8 cellular contexts compared by ENCODE assay signal in genomic region chr3:94004301-94004910, GRCh38. TPM values are rescaled to one million over a fixed set of nuclear protein-coding genes. Genes with fewer than 3 reads are reported as not detected.
DNase-seq lines count a peak whose midpoint lies in the region; ATAC-seq and TF ChIP-seq lines count a peak whose summit lies in the region.

No MANE protein-coding gene starts in this region.

- no peak overlapping the region for H2BK12ac ChIP-seq in trophoblast cell (ENCODE audit: low read length)

- H4K12ac ChIP-seq in trophoblast cell (ENCODE audit: low read depth, low read length): no peak overlapping the region

- H3K4me3 ChIP-seq in trophoblast cell (ENCODE audit: low read depth, low read length): no peak overlapping the region

- no peak overlapping the region for H3K14ac ChIP-seq in trophoblast cell (ENCODE audit: low read length)

- WGBS in trophoblast cell (ENCODE audit: extremely low coverage, insufficient coverage, insufficient read length): no CpG with 5 or more reads among the region's 4 CpGs

- peak overlapping the region; percentile 38 for H3K4me3 Mint-ChIP-seq in activated B cell treated with CpG ODN at 0.5 μM for 24 hours

- no peaks in the 10 kb centered on the region for H3K79me1 ChIP-seq in trophoblast cell (ENCODE audit: low read length)

- H3K79me2 ChIP-seq in trophoblast cell (ENCODE audit: control insufficient read depth, insufficient read depth, low read length, poor library complexity): no peaks in the 10 kb centered on the region

- no peak for TF ChIP-seq POLR2A in GM18505 (IDR thresholded peaks at IDR 0.05; ENCODE audit: borderline replicate concordance, extremely low read depth, insufficient read depth, insufficient read length)

- CTCF ChIA-PET in activated B cell treated with CpG ODN at 0.5 μM for 24 hours (lab: Charles Lee): interaction anchor here (0.6 to 3.6 kb wide), 6 partner anchors 56 to 78 kb away, joined by 3 to 29 read pairs (median 6); partner anchors contain the start of genes DHFR2 and NSUN3

- H3K4me1 Mint-ChIP-seq in activated B cell treated with CpG ODN at 0.5 μM for 24 hours: peaks cover 4% of the 10 kb centered on the region

- no peak overlapping the region for H4K8ac ChIP-seq in trophoblast cell (ENCODE audit: low read depth, low read length)

- H3K9ac ChIP-seq in trophoblast cell (ENCODE audit: low read length): no peak overlapping the region

- POLR2A ChIA-PET in activated B cell treated with CpG ODN at 0.5 μM for 24 hours (lab: Charles Lee): interaction anchor here (1.0 kb wide), 1 partner anchor 59 kb away, joined by 5 read pairs; the partner anchor contains the start of genes DHFR2 and NSUN3

- H3K4ac ChIP-seq in trophoblast cell (ENCODE audit: low read depth, low read length): no peak overlapping the region

- H4K91ac ChIP-seq in trophoblast cell (ENCODE audit: low read depth, low read length): no peak overlapping the region

- intact Hi-C loops in activated B cell treated with CpG ODN at 0.5 μM for 24 hours (cut with micrococcal nuclease): loop anchor here (1.0 to 2.0 kb wide), 3 partner anchors 24 to 245 kb away; partner anchors contain the start of gene ARL13B

- H2AK5ac ChIP-seq in trophoblast cell (ENCODE audit: low read length): no peak overlapping the region

- no peak overlapping the region for H3K4me2 ChIP-seq in trophoblast cell (ENCODE audit: low read length)

- no peak overlapping the region for H3K27ac Mint-ChIP-seq in activated B cell treated with CpG ODN at 0.5 μM for 24 hours

- H3K4me1 ChIP-seq in foreskin keratinocyte: no peaks in the 10 kb centered on the region
- H3K4me1 ChIP-seq in trophoblast cell (ENCODE audit: control insufficient read depth in 1 of 2, insufficient read depth in 2 of 2, low read length in 2 of 2): no peaks in the 10 kb centered on the region

- DNase-seq in NCI-H128 (lab: John Stamatoyannopoulos, UW; ENCODE audit: unreplicated experiment): peak; percentile 9
- DNase-seq in activated B cell treated with CpG ODN at 0.5 μM for 24 hours: no peak
- DNase-seq in foreskin keratinocyte: peak in 1 of 2 donors; percentile 38
- DNase-seq in trophoblast cell: peak; percentile 4 to 61
- no peak for DNase-seq in stimulated activated CD4-positive, alpha-beta T cell treated with anti-CD3 and anti-CD28 coated beads, Interleukin-4, amount 100 ng/mL, for 4 hours

- H3K27me3 Mint-ChIP-seq in activated B cell treated with CpG ODN at 0.5 μM for 24 hours: no peaks in the 10 kb centered on the region

- H3K36me3 Mint-ChIP-seq in activated B cell treated with CpG ODN at 0.5 μM for 24 hours (ENCODE audit: low read depth): peaks cover 7% of the 10 kb centered on the region

- no peak overlapping the region for H3K23ac ChIP-seq in trophoblast cell (ENCODE audit: low read length)

- no peak overlapping the region for H3K27ac ChIP-seq in C4-2B
- peak overlapping the region; percentile 30 for H3K27ac ChIP-seq in foreskin keratinocyte
- no peak overlapping the region for H3K27ac ChIP-seq in trophoblast cell (ENCODE audit: low read depth, low read length)

- H2BK5ac ChIP-seq in trophoblast cell (ENCODE audit: low read depth, low read length, poor library complexity): no peak overlapping the region

- H2AFZ ChIP-seq in trophoblast cell (ENCODE audit: insufficient read depth, low read length, poor library complexity): no peak overlapping the region

- TF ChIP-seq CTCF in C4-2B (conservative IDR thresholded peaks at IDR 0.05) (peak; percentile 89), activated B cell treated with CpG ODN at 0.5 μM for 24 hours (IDR thresholded peaks at IDR 0.05) (no peak), foreskin keratinocyte (conservative IDR thresholded peaks at IDR 0.05) (peak; percentile 89)

- no peak overlapping the region for H3K18ac ChIP-seq in trophoblast cell (ENCODE audit: low read length)

- no peaks in the 10 kb centered on the region for H3K9me3 ChIP-seq in trophoblast cell (ENCODE audit: insufficient read depth, low read depth, low read length)

- H2BK120ac ChIP-seq in trophoblast cell (ENCODE audit: insufficient read depth, low read length, poor library complexity): no peak overlapping the region

- H3K9me3 Mint-ChIP-seq in activated B cell treated with CpG ODN at 0.5 μM for 24 hours: no peaks in the 10 kb centered on the region

- H3K27me3 ChIP-seq in foreskin keratinocyte (no peaks in the 10 kb centered on the region), trophoblast cell (ENCODE audit: insufficient read depth, low read length) (no peaks in the 10 kb centered on the region)

- ATAC-seq in GM18505 (IDR thresholded peaks at IDR 0.05; ENCODE audit: unreplicated experiment): peak; percentile 94
- ATAC-seq in HG02870 (IDR thresholded peaks at IDR 0.05; ENCODE audit: unreplicated experiment): peak; percentile 78
- peak; percentile 66 for ATAC-seq in activated B cell treated with CpG ODN at 0.5 μM for 24 hours (ENCODE audit: low read depth)
- ATAC-seq in foreskin keratinocyte: peak; percentile 75

- no peaks in the 10 kb centered on the region for H3K36me3 ChIP-seq in trophoblast cell (ENCODE audit: control insufficient read depth in 1 of 2, insufficient read depth in 2 of 2, low read length in 2 of 2)

RNA-seq across cellular contexts. Expression of gene STX19, which starts 24.0 kb away (rescaled TPM):
- total RNA-seq in activated B cell treated with CpG ODN at 0.5 μM for 24 hours (not detected in 2 replicates), foreskin keratinocyte (0.18 TPM in 1 of 2 replicates, not detected in the other)
- polyA plus RNA-seq in foreskin keratinocyte: 0.03 and 0.07 TPM in 2 replicates
- polyA plus RNA-seq in trophoblast cell (2013): 0.04 TPM in 1 of 2 replicates, not detected in the other

RNA-seq across cellular contexts. Expression of gene ARL13B, which starts 24.5 kb away (rescaled TPM):
- total RNA-seq in activated B cell treated with CpG ODN at 0.5 μM for 24 hours (9.9 and 12.1 TPM in 2 replicates), foreskin keratinocyte (13.9 and 14.2 TPM in 2 replicates)
- 2.7 and 3.4 TPM in 2 replicates for polyA plus RNA-seq in foreskin keratinocyte
- 5.7 and 5.8 TPM in 2 replicates for polyA plus RNA-seq in trophoblast cell (2013)

RNA-seq across cellular contexts. Expression of gene PROS1, which starts 30.7 kb away (rescaled TPM):
- total RNA-seq in activated B cell treated with CpG ODN at 0.5 μM for 24 hours (not detected in 2 replicates), foreskin keratinocyte (1.9 and 2.8 TPM in 2 replicates)
- polyA plus RNA-seq in foreskin keratinocyte: 1.0 and 1.4 TPM in 2 replicates
- polyA plus RNA-seq in trophoblast cell (2013): 11.2 and 11.9 TPM in 2 replicates

RNA-seq across cellular contexts. Expression of gene DHFR2, which starts 58.3 kb away (rescaled TPM):
- 4.3 and 5.0 TPM in 2 replicates for total RNA-seq in activated B cell treated with CpG ODN at 0.5 μM for 24 hours
- 3.3 and 3.4 TPM in 2 replicates for total RNA-seq in foreskin keratinocyte
- polyA plus RNA-seq in foreskin keratinocyte: 1.0 and 1.2 TPM in 2 replicates
- polyA plus RNA-seq in trophoblast cell (2013): 1.6 and 1.9 TPM in 2 replicates

RNA-seq across cellular contexts. Expression of gene NSUN3, which starts 58.5 kb away (rescaled TPM):
- total RNA-seq in activated B cell treated with CpG ODN at 0.5 μM for 24 hours: 18.1 and 20.8 TPM in 2 replicates
- total RNA-seq in foreskin keratinocyte: 6.1 and 7.9 TPM in 2 replicates
- polyA plus RNA-seq in foreskin keratinocyte: 1.6 and 2.0 TPM in 2 replicates
- polyA plus RNA-seq in trophoblast cell (2013): 3.1 and 3.4 TPM in 2 replicates

Comparison
In these comparisons a context has a peak if more than half of its experiments do, and no peak if none do; other contexts are left out.
1. DNase-seq: peak in NCI-H128 (single experiment) and trophoblast cell (2 of 2); none in activated B cell treated with CpG ODN at 0.5 μM for 24 hours (single experiment) and stimulated activated CD4-positive, alpha-beta T cell treated with anti-CD3 and anti-CD28 coated beads, Interleukin-4, amount 100 ng/mL, for 4 hours (0 of 2).
2. Peak in every context shown above with its lines, with median percentiles within 50 percentile points of each other: ATAC-seq.